21 cellular contexts compared by ENCODE assay signal in the genomic region with DNA sequence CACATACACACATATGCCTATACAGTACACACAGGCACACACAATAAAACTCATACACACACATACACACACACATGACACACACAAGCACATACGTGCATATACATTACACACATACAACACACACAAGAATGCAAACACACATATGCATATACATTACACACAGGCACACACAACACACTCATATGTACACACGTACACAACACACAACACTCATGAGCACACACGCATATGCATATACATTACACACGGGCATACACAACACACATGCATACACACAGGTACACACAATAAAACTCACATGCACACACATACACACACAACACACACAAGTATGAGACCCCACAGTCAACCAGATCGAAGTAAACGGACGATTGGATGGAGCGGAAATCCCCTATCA.
DNase-seq lines count a peak whose midpoint lies in the region; ATAC-seq and FAIRE-seq lines count a peak whose summit lies in the region.
"Had no signal": no experiment of that assay in that cellular context is flagged by ENCODE, and none has a peak within 500 bp of the region (broad histone marks: within the 10 kb centered on the region; RNA-seq: fewer than 3 reads in every experiment).

No MANE protein-coding gene starts in this region.

- H3K4me1 Mint-ChIP-seq in activated naive CD4-positive, alpha-beta T cell treated with anti-CD3 and anti-CD28 coated beads, Interleukin-2, amount 50 U/mL, for 24 hours = peaks cover 28% of the 10 kb centered on the region
- peaks cover 24% of the 10 kb centered on the region for H3K4me1 Mint-ChIP-seq in activated naive CD4-positive, alpha-beta T cell treated with anti-CD3 and anti-CD28 coated beads, Interleukin-2, amount 10 ng/mL, durations not matched to agents 7 days and 5 days
- H3K4me1 Mint-ChIP-seq in activated T-helper 17 cell treated with anti-CD3 and anti-CD28 coated beads, Interleukin-2, amount 50 U/mL, for 72 hours = peaks cover 13% of the 10 kb centered on the region

- no peak overlapping the region for H2AFZ ChIP-seq in neuronal stem cell (ENCODE audit: low read length)

- no peaks in the 10 kb centered on the region for H3K27me3 ChIP-seq in neuronal stem cell (ENCODE audit: control insufficient read depth in 3 of 3, insufficient read depth in 3 of 3, low read depth in 1 of 3, low read length in 3 of 3)
- H3K27me3 ChIP-seq: stomach had no signal

- no peaks in the 10 kb centered on the region for H3K36me3 Mint-ChIP-seq in activated naive CD4-positive, alpha-beta T cell treated with anti-CD3 and anti-CD28 coated beads, Interleukin-2, amount 50 U/mL, for 24 hours
- no peaks in the 10 kb centered on the region for H3K36me3 Mint-ChIP-seq in activated naive CD4-positive, alpha-beta T cell treated with anti-CD3 and anti-CD28 coated beads, Interleukin-2, amount 10 ng/mL, durations not matched to agents 7 days and 5 days
- no peaks in the 10 kb centered on the region for H3K36me3 Mint-ChIP-seq in activated T-helper 17 cell treated with anti-CD3 and anti-CD28 coated beads, Interleukin-2, amount 50 U/mL, for 72 hours (ENCODE audit: low read depth)
- H3K36me3 Mint-ChIP-seq: brain, type B pancreatic cell had no signal

- no peak overlapping the region for H2BK15ac ChIP-seq in neuronal stem cell (ENCODE audit: low read length)

- no peak overlapping the region for H3K4me2 ChIP-seq in neuronal stem cell (ENCODE audit: insufficient read depth, low read length, poor library complexity, severe bottlenecking)

- no peak overlapping the region for H4K91ac ChIP-seq in neuronal stem cell (ENCODE audit: low read depth, low read length, poor library complexity)

- H3K4me3 ChIP-seq in neuronal stem cell (ENCODE audit: low read length in 2 of 2) = no peak overlapping the region
- H3K4me3 ChIP-seq: prostate gland, skin epidermis, stomach had no signal

- H3K9ac ChIP-seq in neuronal stem cell (ENCODE audit: low read depth, low read length, poor library complexity) = no peak overlapping the region

- H4K8ac ChIP-seq in neuronal stem cell (ENCODE audit: low read depth, low read length) = no peak overlapping the region

- peak overlapping the region; percentile 11 for H3K14ac ChIP-seq in neuronal stem cell (ENCODE audit: low read length)

- CTCF ChIA-PET in activated naive CD4-positive, alpha-beta T cell treated with anti-CD3 and anti-CD28 coated beads, Interleukin-2, amount 10 ng/mL, durations not matched to agents 7 days and 5 days (lab: Charles Lee) = interaction anchor here (0.5 to 1.4 kb wide), 4 partner anchors 18 to 527 kb away, joined by 3 to 4 read pairs (median 3); no protein-coding TSS in a partner anchor

- no peaks in the 10 kb centered on the region for H3K79me1 ChIP-seq in neuronal stem cell (ENCODE audit: low read depth, low read length)

- H2BK5ac ChIP-seq in neuronal stem cell (ENCODE audit: low read length) = no peak overlapping the region

- peak overlapping the region; percentile 71 for H3K4me3 Mint-ChIP-seq in activated naive CD4-positive, alpha-beta T cell treated with anti-CD3 and anti-CD28 coated beads, Interleukin-2, amount 50 U/mL, for 24 hours
- no peak overlapping the region for H3K4me3 Mint-ChIP-seq in activated naive CD4-positive, alpha-beta T cell treated with anti-CD3 and anti-CD28 coated beads, Interleukin-2, amount 10 ng/mL, durations not matched to agents 7 days and 5 days
- H3K4me3 Mint-ChIP-seq in activated T-helper 17 cell treated with anti-CD3 and anti-CD28 coated beads, Interleukin-2, amount 50 U/mL, for 72 hours = peak overlapping the region; percentile 48
- H3K4me3 Mint-ChIP-seq: brain, type B pancreatic cell had no signal

- H3K9me3 ChIP-seq in neuronal stem cell (replicated peaks in 1 of 2; ENCODE audit: control insufficient read depth in 2 of 2, insufficient read depth in 1 of 2, low read depth in 1 of 2, low read length in 2 of 2) = no peaks in the 10 kb centered on the region
- H3K9me3 ChIP-seq: prostate gland, stomach had no signal

- H3K36me3 ChIP-seq in neuronal stem cell (replicated peaks in 1 of 2; ENCODE audit: control insufficient read depth in 2 of 2, insufficient read depth in 2 of 2, low read length in 2 of 2) = peaks cover 0 to 2% of the 10 kb centered on the region in 2 donors
- H3K36me3 ChIP-seq: prostate gland, stomach had no signal

- no CpG with 5 or more reads among the region's 8 CpGs for WGBS in neuronal stem cell (ENCODE audit: extremely low coverage in 2 of 2, insufficient read length in 2 of 2, insufficient replicate concordance in 1 of 2), 2 donors

- H3K23ac ChIP-seq in neuronal stem cell (ENCODE audit: low read depth, low read length, poor library complexity) = no peak overlapping the region

- no peak for FAIRE-seq in GM19239 (lab: Jason Lieb, UNC)
- FAIRE-seq: colon, RCC 7860 had no signal

- H2AK5ac ChIP-seq in neuronal stem cell (ENCODE audit: low read depth, low read length) = peak overlapping the region; percentile 23

- no peak overlapping the region for H2BK12ac ChIP-seq in neuronal stem cell (ENCODE audit: low read length)

- peaks cover 4 to 8% of the 10 kb centered on the region in 2 donors for H3K4me1 ChIP-seq in neuronal stem cell (ENCODE audit: control insufficient read depth in 2 of 2, insufficient read depth in 1 of 2, low read depth in 1 of 2, low read length in 2 of 2)
- H3K4me1 ChIP-seq: prostate gland had no signal

- no peaks in the 10 kb centered on the region for H3K9me3 Mint-ChIP-seq in activated naive CD4-positive, alpha-beta T cell treated with anti-CD3 and anti-CD28 coated beads, Interleukin-2, amount 50 U/mL, for 24 hours
- H3K9me3 Mint-ChIP-seq in activated naive CD4-positive, alpha-beta T cell treated with anti-CD3 and anti-CD28 coated beads, Interleukin-2, amount 10 ng/mL, durations not matched to agents 7 days and 5 days = no peaks in the 10 kb centered on the region
- no peaks in the 10 kb centered on the region for H3K9me3 Mint-ChIP-seq in activated T-helper 17 cell treated with anti-CD3 and anti-CD28 coated beads, Interleukin-2, amount 50 U/mL, for 72 hours
- H3K9me3 Mint-ChIP-seq: brain, type B pancreatic cell had no signal

- H3K27ac ChIP-seq in neuronal stem cell (replicated peaks; ENCODE audit: low read length) = no peak overlapping the region
- H3K27ac ChIP-seq: prostate gland, skin epidermis, stomach had no signal

- H3K27me3 Mint-ChIP-seq in activated naive CD4-positive, alpha-beta T cell treated with anti-CD3 and anti-CD28 coated beads, Interleukin-2, amount 50 U/mL, for 24 hours = no peaks in the 10 kb centered on the region
- no peaks in the 10 kb centered on the region for H3K27me3 Mint-ChIP-seq in activated naive CD4-positive, alpha-beta T cell treated with anti-CD3 and anti-CD28 coated beads, Interleukin-2, amount 10 ng/mL, durations not matched to agents 7 days and 5 days
- H3K27me3 Mint-ChIP-seq in activated T-helper 17 cell treated with anti-CD3 and anti-CD28 coated beads, Interleukin-2, amount 50 U/mL, for 72 hours = no peaks in the 10 kb centered on the region
- H3K27me3 Mint-ChIP-seq: brain had no signal

- peak; percentile 4 for ATAC-seq in GM18867 (IDR thresholded peaks at IDR 0.05; ENCODE audit: unreplicated experiment)
- no peak for ATAC-seq in activated T-helper 17 cell treated with anti-CD3 and anti-CD28 coated beads, Interleukin-2, amount 50 U/mL, for 72 hours (replicated peaks)
- ATAC-seq: left colon had no signal

- H3K4ac ChIP-seq in neuronal stem cell (ENCODE audit: low read length) = no peak overlapping the region

- H2BK120ac ChIP-seq in neuronal stem cell (ENCODE audit: low read depth, low read length) = no peak overlapping the region

- no peak overlapping the region for H3K27ac Mint-ChIP-seq in activated naive CD4-positive, alpha-beta T cell treated with anti-CD3 and anti-CD28 coated beads, Interleukin-2, amount 50 U/mL, for 24 hours
- no peak overlapping the region for H3K27ac Mint-ChIP-seq in activated naive CD4-positive, alpha-beta T cell treated with anti-CD3 and anti-CD28 coated beads, Interleukin-2, amount 10 ng/mL, durations not matched to agents 7 days and 5 days
- no peak overlapping the region for H3K27ac Mint-ChIP-seq in activated T-helper 17 cell treated with anti-CD3 and anti-CD28 coated beads, Interleukin-2, amount 50 U/mL, for 72 hours
- H3K27ac Mint-ChIP-seq: type B pancreatic cell had no signal

- no peak overlapping the region for H3K18ac ChIP-seq in neuronal stem cell (ENCODE audit: low read length)

- no peak for DNase-seq in activated naive CD4-positive, alpha-beta T cell treated with anti-CD3 and anti-CD28 coated beads, Interleukin-2, amount 10 ng/mL, durations not matched to agents 7 days and 5 days
- DNase-seq in neuronal stem cell (ENCODE audit: low spot score) (no peak), NCI-H69 (lab: John Stamatoyannopoulos, UW) (no peak), NCI-H2227 treated with DMSO at 0.1 percent for 48 hours (lab: John Stamatoyannopoulos, UW) (no peak), GM19239 (ENCODE audit: insufficient read length, low spot score) (no peak)
- DNase-seq: DMS79 treated with DMSO at 0.1 percent for 48 hours; HCEC 1CT; NCI-H1092; NK-92 treated with Interleukin-12 subunit alpha and Interleukin-12 subunit beta, amount 100 ng/mL, for 24 hours; T-helper 9 cell had no signal
